Comparison of ENCODE assay signal across 12 cellular contexts in genomic region chr7:18499407-18500197, GRCh38. TPM values are rescaled to one million over a fixed set of nuclear protein-coding genes. Genes with fewer than 3 reads are reported as not detected.
A peak's percentile ranks its signal among the peaks of the same experiment; 100 is the strongest.
DNase-seq lines count a peak whose midpoint lies in the region; ATAC-seq and TF ChIP-seq lines count a peak whose summit lies in the region.
"Had no signal": no experiment of that assay in that cellular context is flagged by ENCODE, and none has a peak within 500 bp of the region (broad histone marks: within the 10 kb centered on the region; RNA-seq: fewer than 3 reads in every experiment).

No MANE protein-coding gene starts in this region.

- H3K36me3 ChIP-seq in MG63 (no peaks in the 10 kb centered on the region), adipocyte (ENCODE audit: control insufficient read depth, insufficient read depth, low read length, severe bottlenecking) (no peaks in the 10 kb centered on the region), lung (ENCODE audit: control insufficient read depth in 2 of 2, insufficient read depth in 2 of 2, low read length in 2 of 2) (no peaks in the 10 kb centered on the region)
- H3K36me3 ChIP-seq: adrenal gland had no signal

- intact Hi-C loops in Calu3 (cut with micrococcal nuclease; ENCODE audit: unreplicated experiment), result loop anchor here (5.0 kb wide), 1 partner anchor 97 kb away; no protein-coding TSS in a partner anchor

- no peak for ATAC-seq in lung (ENCODE audit: insufficient read depth, low FRiP score)
- no peak for ATAC-seq in naive thymus-derived CD8-positive, alpha-beta T cell

- H3K27me3 Mint-ChIP-seq in Calu3 (ENCODE audit: unreplicated experiment), result no peaks in the 10 kb centered on the region
- no peaks in the 10 kb centered on the region for H3K27me3 Mint-ChIP-seq in naive thymus-derived CD8-positive, alpha-beta T cell
- H3K27me3 Mint-ChIP-seq: CD8-positive, alpha-beta memory T cell had no signal

- H3K4me3 Mint-ChIP-seq in Calu3 (ENCODE audit: low read depth, unreplicated experiment), result peak overlapping the region; percentile 75
- no peak overlapping the region for H3K4me3 Mint-ChIP-seq in naive thymus-derived CD8-positive, alpha-beta T cell
- H3K4me3 Mint-ChIP-seq: CD8-positive, alpha-beta memory T cell had no signal

- TF ChIP-seq CTCF in Calu3 (IDR thresholded peaks at IDR 0.05; ENCODE audit: unreplicated experiment) (no peak), lung (IDR thresholded peaks at IDR 0.05; ENCODE audit: control extremely low read depth, extremely low read depth) (no peak)

- H3K4me1 ChIP-seq in adipocyte (ENCODE audit: control insufficient read depth, insufficient read depth, low read length), result peaks cover 27% of the 10 kb centered on the region
- peaks cover 2 to 7% of the 10 kb centered on the region in 2 donors for H3K4me1 ChIP-seq in lung (ENCODE audit: control insufficient read depth in 2 of 2, insufficient read depth in 2 of 2, low read length in 2 of 2)

- peak; percentile 52 for DNase-seq in Calu3
- DNase-seq in MG63, result peak; percentile 59
- peak; percentile 69 for DNase-seq in adipocyte (ENCODE audit: low read depth)
- peak; percentile 44 for DNase-seq in lung (ENCODE audit: low spot score)
- no peak for DNase-seq in Kasumi-1 (lab: John Stamatoyannopoulos, UW)
- DNase-seq in DMS79 (lab: John Stamatoyannopoulos, UW), result no peak
- DNase-seq in central memory CD4-positive, alpha-beta T cell, result no peak
- no peak for DNase-seq in naive thymus-derived CD8-positive, alpha-beta T cell
- DNase-seq: adrenal gland; CD8-positive, alpha-beta memory T cell; NCI-H187 treated with DMSO at 0.1 percent for 48 hours had no signal

- H3K9ac ChIP-seq in adipocyte (ENCODE audit: low read length), result no peak overlapping the region

- H3K9me3 Mint-ChIP-seq in Calu3 (ENCODE audit: low read depth, unreplicated experiment), result no peaks in the 10 kb centered on the region
- H3K9me3 Mint-ChIP-seq in naive thymus-derived CD8-positive, alpha-beta T cell, result no peaks in the 10 kb centered on the region

- CTCF ChIA-PET in Calu3 (lab: Charles Lee), result interaction anchor here (0.6 to 1.4 kb wide), 5 partner anchors 9 to 1578 kb away, joined by 3 to 6 read pairs (median 5); no protein-coding TSS in a partner anchor

- no peak overlapping the region for H3K27ac ChIP-seq in lung (ENCODE audit: low read depth in 1 of 2, low read length in 1 of 2)
- H3K27ac ChIP-seq: adrenal gland, skin epidermis had no signal

- H3K27me3 ChIP-seq in MG63 (no peaks in the 10 kb centered on the region), adipocyte (replicated peaks; ENCODE audit: control insufficient read depth, insufficient read depth, low read length) (no peaks in the 10 kb centered on the region), lung (ENCODE audit: control insufficient read depth, insufficient read depth) (no peaks in the 10 kb centered on the region)
- H3K27me3 ChIP-seq: adrenal gland had no signal

- no TSS peak for BruUV-seq in Calu3 (replicated peaks; lab: Mats Ljungman, UMichigan)

- H3K4me3 ChIP-seq in MG63 (no peak overlapping the region), adipocyte (ENCODE audit: low read length) (no peak overlapping the region), lung (no peak overlapping the region)
- H3K4me3 ChIP-seq: adrenal gland, skin epidermis had no signal

- H3K27ac Mint-ChIP-seq in Calu3 (ENCODE audit: unreplicated experiment), result no peak overlapping the region
- H3K27ac Mint-ChIP-seq in naive thymus-derived CD8-positive, alpha-beta T cell, result no peak overlapping the region
- H3K27ac Mint-ChIP-seq: CD8-positive, alpha-beta memory T cell had no signal

- H3K9me3 ChIP-seq in MG63 (no peaks in the 10 kb centered on the region), adipocyte (ENCODE audit: control insufficient read depth, low read length) (no peaks in the 10 kb centered on the region), lung (ENCODE audit: control insufficient read depth in 2 of 2, insufficient read depth in 1 of 2, low read length in 1 of 2) (no peaks in the 10 kb centered on the region)
- H3K9me3 ChIP-seq: adrenal gland had no signal

- POLR2A ChIA-PET in naive thymus-derived CD8-positive, alpha-beta T cell (lab: Charles Lee), result no interaction called here

- peaks cover 76% of the 10 kb centered on the region for H3K4me1 Mint-ChIP-seq in Calu3 (ENCODE audit: low read depth, unreplicated experiment)
- peaks cover 7 to 59% (median 7%) of the 10 kb centered on the region in 4 donors for H3K4me1 Mint-ChIP-seq in naive thymus-derived CD8-positive, alpha-beta T cell

- 65 to 80% methylated on average over 3 of the region's 3 CpGs for whole genome bisulfite sequencing in lung, 2 donors

- H3K36me3 Mint-ChIP-seq in Calu3 (ENCODE audit: insufficient read depth, unreplicated experiment), result peaks cover 32% of the 10 kb centered on the region
- no peaks in the 10 kb centered on the region for H3K36me3 Mint-ChIP-seq in naive thymus-derived CD8-positive, alpha-beta T cell
- H3K36me3 Mint-ChIP-seq: CD8-positive, alpha-beta memory T cell had no signal

RNA-seq across cellular contexts. Expression of gene HDAC9, which starts 4.1 kb away (rescaled TPM):
- total RNA-seq in Calu3 (2022) (152 and 159 TPM in 2 replicates), lung (10 to 100 TPM in 1 of 2 donors, 1 to 10 TPM in 1; 4.4 to 41.0 TPM)
- total RNA-seq in MG63 (2014; rRNA removed; shearing (Covaris generic); ENCODE audit: low replicate concordance), result 0.03 TPM in 1 of 2 replicates, not detected in the other
- 1 to 10 TPM; 2.2 to 3.7 TPM for polyA plus RNA-seq in lung
- total RNA-seq in naive thymus-derived CD8-positive, alpha-beta T cell, result 1 to 10 TPM; 2.0 to 3.1 TPM
- 1 to 10 TPM in 1 of 3 donors, under 1 TPM in 2; 0.03 to 2.1 (median 0.22) TPM for polyA plus RNA-seq in naive thymus-derived CD8-positive, alpha-beta T cell

Comparison
In these comparisons a context has a peak if more than half of its experiments do, and no peak if none do; other contexts are left out.
1. DNase-seq: peak in Calu3 (single experiment), MG63 (single experiment), adipocyte (single experiment) and lung (single experiment); none in Kasumi-1 (0 of 2), DMS79 (single experiment), central memory CD4-positive, alpha-beta T cell (single experiment) and naive thymus-derived CD8-positive, alpha-beta T cell (0 of 10).